Comparison of ENCODE assay signal across 1 cellular context in the genomic region with DNA sequence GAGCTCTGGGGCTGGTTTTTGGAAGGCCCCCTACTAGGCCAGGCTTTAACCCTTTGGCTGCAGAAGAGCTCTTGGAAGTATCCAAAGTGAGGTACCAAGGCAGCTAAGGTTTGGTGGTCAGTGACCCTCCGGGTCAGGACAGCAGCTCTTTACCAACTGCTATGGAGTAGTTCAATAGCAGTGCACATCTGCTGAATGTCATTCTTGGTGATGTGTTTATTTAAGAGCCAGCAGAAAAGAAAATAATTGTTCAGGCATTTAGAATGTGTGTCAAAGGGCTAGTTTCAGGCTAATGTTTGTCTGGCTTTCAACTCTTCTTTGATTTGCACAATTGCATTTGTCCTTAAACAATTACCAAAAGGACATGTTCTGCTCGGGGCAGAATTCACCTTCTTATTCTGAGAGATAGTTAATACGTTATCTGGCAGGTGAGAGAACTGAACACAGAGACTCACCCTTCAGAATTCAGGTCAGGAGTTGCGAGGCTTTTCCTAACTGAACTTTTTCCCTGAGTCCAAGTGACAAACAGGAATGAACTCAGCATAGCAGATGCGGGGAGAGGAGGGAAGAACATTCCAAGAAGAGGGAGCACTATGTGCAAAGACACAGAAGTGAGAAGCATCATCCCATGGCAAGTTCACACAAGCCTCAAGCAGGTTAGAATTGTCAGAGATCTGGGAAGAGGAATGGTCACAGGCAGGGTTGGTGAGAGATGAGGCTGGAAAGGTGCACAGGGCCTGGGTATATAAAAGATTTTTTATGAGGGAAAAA.
TF ChIP-seq lines count a peak whose summit lies in the region.

No MANE protein-coding gene starts in this region.

TF ChIP-seq in IMR-90, 13 proteins besides CTCF, POLR2A, EP300 and RAD21 (continued from another document):
- TF ChIP-seq, protein P1, sequence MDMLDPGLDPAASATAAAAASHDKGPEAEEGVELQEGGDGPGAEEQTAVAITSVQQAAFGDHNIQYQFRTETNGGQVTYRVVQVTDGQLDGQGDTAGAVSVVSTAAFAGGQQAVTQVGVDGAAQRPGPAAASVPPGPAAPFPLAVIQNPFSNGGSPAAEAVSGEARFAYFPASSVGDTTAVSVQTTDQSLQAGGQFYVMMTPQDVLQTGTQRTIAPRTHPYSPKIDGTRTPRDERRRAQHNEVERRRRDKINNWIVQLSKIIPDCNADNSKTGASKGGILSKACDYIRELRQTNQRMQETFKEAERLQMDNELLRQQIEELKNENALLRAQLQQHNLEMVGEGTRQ (IDR thresholded peaks at IDR 0.05; ENCODE audit: low read depth, low read length), result no peak
- TF ChIP-seq RFX5 (IDR thresholded peaks at IDR 0.05; ENCODE audit: low read depth, low read length) (no peak), MXI1 (IDR thresholded peaks at IDR 0.05; ENCODE audit: borderline replicate concordance, low read depth, low read length) (no peak), MAZ (IDR thresholded peaks at IDR 0.05; ENCODE audit: borderline replicate concordance, low read depth, low read length) (no peak), CEBPB (IDR thresholded peaks at IDR 0.05; ENCODE audit: low read depth, low read length) (no peak), NFE2L2 (IDR thresholded peaks at IDR 0.05; ENCODE audit: low read depth, low read length) (no peak), FOS (IDR thresholded peaks at IDR 0.05; ENCODE audit: low read depth, low read length) (no peak)
- TF ChIP-seq, protein P2, sequence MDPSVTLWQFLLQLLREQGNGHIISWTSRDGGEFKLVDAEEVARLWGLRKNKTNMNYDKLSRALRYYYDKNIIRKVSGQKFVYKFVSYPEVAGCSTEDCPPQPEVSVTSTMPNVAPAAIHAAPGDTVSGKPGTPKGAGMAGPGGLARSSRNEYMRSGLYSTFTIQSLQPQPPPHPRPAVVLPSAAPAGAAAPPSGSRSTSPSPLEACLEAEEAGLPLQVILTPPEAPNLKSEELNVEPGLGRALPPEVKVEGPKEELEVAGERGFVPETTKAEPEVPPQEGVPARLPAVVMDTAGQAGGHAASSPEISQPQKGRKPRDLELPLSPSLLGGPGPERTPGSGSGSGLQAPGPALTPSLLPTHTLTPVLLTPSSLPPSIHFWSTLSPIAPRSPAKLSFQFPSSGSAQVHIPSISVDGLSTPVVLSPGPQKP (IDR thresholded peaks at IDR 0.05; ENCODE audit: borderline replicate concordance, low read depth, low read length), result no peak
